In genomic region chr6:143536866-143537691, GRCh38 we compare ENCODE assay signal across 8 cellular contexts. TPM values are rescaled to one million over a fixed set of nuclear protein-coding genes. Genes with fewer than 3 reads are reported as not detected.
DNase-seq lines count a peak whose midpoint lies in the region; ATAC-seq and TF ChIP-seq lines count a peak whose summit lies in the region.

No MANE protein-coding gene starts in this region.

- in situ Hi-C loops in Panc1 (cut with HindIII; ENCODE audit: low pct_unique_long_range_greater_than_20kb, low sequenced_read_pairs) = no loop called here

- DNase-seq in AG20443 (ENCODE audit: low spot score) (peak; percentile 81), Panc1 (ENCODE audit: low read depth, low spot score) (peak; percentile 12), fibroblast of peridontal ligament (ENCODE audit: extremely low read depth) (peak; percentile 41), substantia nigra (lab: John Stamatoyannopoulos, UW) (peak in 29 of 49 donors; percentile 6 to 64 (median 28))
- peak; percentile 38 to 42 for DNase-seq in activated T-helper 1 cell treated with anti-CD3 and anti-CD28 coated beads, Interleukin-2, amount 50 U/mL, for 16 hours (ENCODE audit: low read depth in 1 of 2, low spot score in 1 of 2)
- peak; percentile 13 to 71 (median 48) for DNase-seq in naive thymus-derived CD8-positive, alpha-beta T cell

- H3K4me3 Mint-ChIP-seq in naive thymus-derived CD8-positive, alpha-beta T cell = peak overlapping the region; percentile 70 to 91 (median 80)

- POLR2A ChIA-PET in Panc1 (lab: Charles Lee) = no interaction called here
- POLR2A ChIA-PET in naive thymus-derived CD8-positive, alpha-beta T cell (lab: Charles Lee) = interaction anchor here (0.6 to 1.6 kb wide), 2 partner anchors 86 to 807 kb away, joined by 4 to 5 read pairs; partner anchors contain the start of genes ADAT2 and PEX3

- no peaks in the 10 kb centered on the region for H3K9me3 ChIP-seq in Panc1 (ENCODE audit: control insufficient read depth, insufficient read depth, low read depth, low read length)

- H3K27me3 Mint-ChIP-seq in naive thymus-derived CD8-positive, alpha-beta T cell = no peaks in the 10 kb centered on the region

- H3K27ac ChIP-seq in Panc1 (ENCODE audit: low read length) (peak overlapping the region; percentile 89), substantia nigra (ENCODE audit: low read depth, low read length, poor library complexity, severe bottlenecking) (no peak overlapping the region)

- ATAC-seq in GM19043 (IDR thresholded peaks at IDR 0.05; ENCODE audit: low read depth, unreplicated experiment) = peak; percentile 58
- peak; percentile 70 for ATAC-seq in HG03354 (IDR thresholded peaks at IDR 0.05; ENCODE audit: poor library complexity, severe bottlenecking, unreplicated experiment)
- peak; percentile 83 for ATAC-seq in Panc1
- peak; percentile 82 to 88 for ATAC-seq in naive thymus-derived CD8-positive, alpha-beta T cell

- no TSS peak for BruUV-seq in Panc1 (replicated peaks; lab: Mats Ljungman, UMichigan)

- H3K4me3 ChIP-seq in Panc1 (ENCODE audit: low read depth in 2 of 2, low read length in 2 of 2) = peak overlapping the region; percentile 61 to 68

- no peaks in the 10 kb centered on the region for H3K9me3 Mint-ChIP-seq in naive thymus-derived CD8-positive, alpha-beta T cell

- no peaks in the 10 kb centered on the region; the same call in 1 of the 2 replicates for H3K27me3 ChIP-seq in Panc1 (ENCODE audit: control insufficient read depth, insufficient read depth, low read length)

- H3K4me1 Mint-ChIP-seq in naive thymus-derived CD8-positive, alpha-beta T cell = peaks cover 2 to 44% (median 17%) of the 10 kb centered on the region in 4 donors

- CTCF ChIA-PET in Panc1 (lab: Charles Lee) = no interaction called here

- H3K36me3 Mint-ChIP-seq in naive thymus-derived CD8-positive, alpha-beta T cell = no peaks in the 10 kb centered on the region

- intact Hi-C loops in Panc1 (cut with micrococcal nuclease; ENCODE audit: unreplicated experiment) = no loop called here

- H3K4me1 ChIP-seq in Panc1 (ENCODE audit: control insufficient read depth, insufficient read depth, low read length) = peaks cover 11% of the 10 kb centered on the region; the same call in 1 of the 2 replicates

- peak; percentile 64 for TF ChIP-seq CTCF in Panc1 (IDR thresholded peaks at IDR 0.05)

- H3K27ac Mint-ChIP-seq in naive thymus-derived CD8-positive, alpha-beta T cell = peak overlapping the region in 7 of 10 donors; percentile 14 to 84 (median 43)

- no peaks in the 10 kb centered on the region for H3K36me3 ChIP-seq in Panc1 (ENCODE audit: control insufficient read depth, insufficient read depth, low read length)

RNA-seq across cellular contexts. Expression of gene FUCA2, which starts 25.6 kb away (rescaled TPM):
- 68.1 TPM for total RNA-seq in Panc1 (2021; ENCODE audit: unreplicated experiment)
- 42.9 TPM for polyA plus RNA-seq in Panc1 (2012; ENCODE audit: insufficient read length)
- total RNA-seq in naive thymus-derived CD8-positive, alpha-beta T cell = 1 to 10 TPM; 3.1 to 4.7 TPM
- polyA plus RNA-seq in naive thymus-derived CD8-positive, alpha-beta T cell = 10 to 100 TPM in 1 of 3 donors, 1 to 10 TPM in 2; 4.3 to 13.1 (median 6.4) TPM

Comparison
In these comparisons a context has a peak if more than half of its experiments do, and no peak if none do; other contexts are left out.
1. DNase-seq: peak in every context shown above with its lines; median percentile 81 in AG20443; 48 in naive thymus-derived CD8-positive, alpha-beta T cell; 41 in fibroblast of peridontal ligament; 40 in activated T-helper 1 cell treated with anti-CD3 and anti-CD28 coated beads, Interleukin-2, amount 50 U/mL, for 16 hours; 28 in substantia nigra; 12 in Panc1.
2. RNA of gene FUCA2, which starts 25.6 kb away (total RNA-seq): 68.1 TPM in Panc1 (single experiment); 3.1 to 4.7 TPM in naive thymus-derived CD8-positive, alpha-beta T cell; every median in the first group is over 10 times any median in the second.
3. Peak in every context shown above with its lines, with median percentiles within 50 percentile points of each other: ATAC-seq.